In the genomic region with DNA sequence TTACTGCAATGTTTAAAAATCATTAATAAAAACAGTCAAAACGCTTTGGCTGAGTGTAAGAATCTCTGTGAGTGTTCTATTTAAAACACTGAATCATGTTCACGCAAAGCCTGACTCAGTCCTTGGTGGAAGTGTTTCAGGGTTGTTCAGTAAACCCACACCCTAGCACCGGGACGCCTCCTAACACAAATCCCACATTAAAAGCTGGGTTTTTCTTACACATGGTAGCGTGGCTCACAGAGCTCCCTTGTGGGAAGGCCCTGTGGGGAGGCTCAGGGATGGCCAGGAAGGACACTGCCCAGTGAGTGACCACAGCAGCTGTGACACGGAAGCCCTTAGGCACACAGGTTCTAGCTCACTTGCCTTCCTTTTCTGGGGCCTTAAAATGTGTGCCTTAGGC, we compare ENCODE assay signal across 9 cellular contexts.
DNase-seq lines count a peak whose midpoint lies in the region; ATAC-seq and TF ChIP-seq lines count a peak whose summit lies in the region.
"Had no signal": no experiment of that assay in that cellular context is flagged by ENCODE, and none has a peak within 500 bp of the region (broad histone marks: within the 10 kb centered on the region; RNA-seq: fewer than 3 reads in every experiment).

No MANE protein-coding gene starts in this region.

- WGBS in GM23248 (ENCODE audit: low coverage in 1 of 2, low lambda C conversion rate in 2 of 2, missing lambda C conversion rate in 2 of 2), 2 experiments: 1% methylated on average over 6 of the region's 6 CpGs

- in situ Hi-C loops in GM23248 (cut with MboI): no loop called here

- no peak for ATAC-seq in HG02884 (IDR thresholded peaks at IDR 0.05; ENCODE audit: unreplicated experiment)

- no peaks in the 10 kb centered on the region for H4K20me1 ChIP-seq in GM23248 (ENCODE audit: insufficient read depth)

- peak overlapping the region; percentile 86 for H3K9ac ChIP-seq in GM23248

- no peaks in the 10 kb centered on the region for H3K36me3 ChIP-seq in GM23248 (ENCODE audit: low read depth)

- H3K9me3 ChIP-seq in GM23248 (ENCODE audit: low read depth): no peaks in the 10 kb centered on the region

- H3K27ac ChIP-seq in GM23248: peak overlapping the region; percentile 98

- H3K9me2 ChIP-seq in GM23248 (ENCODE audit: insufficient read depth): no peaks in the 10 kb centered on the region

- peaks cover 48% of the 10 kb centered on the region for H3K4me1 ChIP-seq in GM23248 (ENCODE audit: insufficient read depth)

- peak overlapping the region; percentile 74 for H3K4me2 ChIP-seq in GM23248 (ENCODE audit: unreplicated experiment)

- no peak for TF ChIP-seq CTCF in fibroblast of the aortic adventitia (IDR thresholded peaks at IDR 0.05; ENCODE audit: insufficient read depth, low read length)

- H3K79me2 ChIP-seq in GM23248 (ENCODE audit: insufficient read depth): 0 out of 2 replicates have a peak, but pooled peaks cover 7% of the 10 kb centered on the region

- H3F3A ChIP-seq in GM23248 (ENCODE audit: insufficient read depth): peaks cover 57% of the 10 kb centered on the region

- H3K27me3 ChIP-seq in GM23248 (replicated peaks; ENCODE audit: insufficient read depth): no peaks in the 10 kb centered on the region

- peak overlapping the region; percentile 33 for H3K4me3 ChIP-seq in GM23248
- no peak overlapping the region for H3K4me3 ChIP-seq in fibroblast of the aortic adventitia (ENCODE audit: low read depth, low read length)

- no peak overlapping the region for H2AFZ ChIP-seq in GM23248

- DNase-seq in GM23248 (peak; percentile 97), fibroblast of the aortic adventitia (ENCODE audit: low read depth) (peak; percentile 90), NCI-H1048 (lab: John Stamatoyannopoulos, UW) (no peak), foreskin melanocyte (no peak), NCI-H2107 (lab: John Stamatoyannopoulos, UW) (no peak)
- DNase-seq in activated T-cell treated with anti-CD3 and anti-CD28 coated beads, Interleukin-2, amount 50 U/mL, for 1 hour: peak; percentile 27
- peak; percentile 44 to 61 for DNase-seq in stimulated activated CD4-positive, alpha-beta T cell treated with anti-CD3 and anti-CD28 coated beads, Interleukin-2, amount 100 ng/mL, for 24 hours
- DNase-seq: NCI-H446 treated with DMSO at 0.1 percent for 48 hours had no signal

Comparison
In these comparisons a context has a peak if more than half of its experiments do, and no peak if none do; other contexts are left out.
1. DNase-seq: peak in GM23248 (single experiment), activated T-cell treated with anti-CD3 and anti-CD28 coated beads, Interleukin-2, amount 50 U/mL, for 1 hour (single experiment), fibroblast of the aortic adventitia (single experiment) and stimulated activated CD4-positive, alpha-beta T cell treated with anti-CD3 and anti-CD28 coated beads, Interleukin-2, amount 100 ng/mL, for 24 hours (2 of 2); none in NCI-H1048 (single experiment), foreskin melanocyte (single experiment) and NCI-H2107 (single experiment).